In the genomic region with DNA sequence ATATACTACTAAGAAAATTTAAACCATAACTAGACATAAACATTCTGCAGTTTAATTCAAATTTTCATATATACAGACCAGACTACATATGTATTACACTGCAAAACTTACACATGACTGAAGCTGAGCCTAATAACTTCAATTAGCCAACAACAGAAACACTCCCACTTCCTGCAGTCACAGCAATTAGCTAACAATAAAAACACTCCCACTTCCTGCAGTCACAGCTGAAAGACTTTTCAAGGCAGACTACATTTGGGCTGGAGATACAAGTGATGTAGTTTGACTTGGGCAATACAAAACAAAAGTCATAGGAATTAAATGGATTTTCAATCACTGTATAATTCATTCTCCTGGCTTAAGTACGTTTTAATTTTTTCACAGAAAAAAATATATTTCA, we compare ENCODE assay signal across 8 cellular contexts. TPM values are rescaled to one million over a fixed set of nuclear protein-coding genes. Genes with fewer than 3 reads are reported as not detected.
DNase-seq lines count a peak whose midpoint lies in the region; ATAC-seq and TF ChIP-seq lines count a peak whose summit lies in the region.

No MANE protein-coding gene starts in this region.

- no TSS peak for BruUV-seq in PC-9 (replicated peaks; lab: Mats Ljungman, UMichigan)

- H3K4me1 ChIP-seq in uterus (no peaks in the 10 kb centered on the region), PC-9 (replicated peaks; ENCODE audit: insufficient read depth) (peaks cover 26% of the 10 kb centered on the region)

- H3K9me2 ChIP-seq in PC-9 (ENCODE audit: insufficient read depth): no peaks in the 10 kb centered on the region

- no peaks in the 10 kb centered on the region for H3K79me2 ChIP-seq in PC-9 (ENCODE audit: low read depth)

- intact Hi-C loops in uterus (cut with DNase I; ENCODE audit: low total_unique reads) (no loop called here), PC-9 (cut with micrococcal nuclease; ENCODE audit: unreplicated experiment) (loop anchor here (1.0 to 5.0 kb wide), 3 partner anchors 102 to 342 kb away; no protein-coding TSS in a partner anchor)

- peaks cover 28% of the 10 kb centered on the region for H3K4me1 Mint-ChIP-seq in activated naive CD4-positive, alpha-beta T cell treated with anti-CD3 and anti-CD28 coated beads, Interleukin-2, amount 10 ng/mL, durations not matched to agents 7 days and 5 days

- no peaks in the 10 kb centered on the region for H3K9me3 Mint-ChIP-seq in activated naive CD4-positive, alpha-beta T cell treated with anti-CD3 and anti-CD28 coated beads, Interleukin-2, amount 10 ng/mL, durations not matched to agents 7 days and 5 days

- H2AFZ ChIP-seq in PC-9: no peak overlapping the region

- no peaks in the 10 kb centered on the region for H3K27me3 Mint-ChIP-seq in activated naive CD4-positive, alpha-beta T cell treated with anti-CD3 and anti-CD28 coated beads, Interleukin-2, amount 10 ng/mL, durations not matched to agents 7 days and 5 days

- no peaks in the 10 kb centered on the region for H3K9me3 ChIP-seq in uterus
- no peaks in the 10 kb centered on the region for H3K9me3 ChIP-seq in PC-9 (ENCODE audit: insufficient read depth, low read depth)

- POLR2A ChIA-PET in PC-9 (lab: Charles Lee; ENCODE audit: unreplicated experiment): no interaction called here

- DNase-seq in activated naive CD4-positive, alpha-beta T cell treated with anti-CD3 and anti-CD28 coated beads, Interleukin-2, amount 10 ng/mL, durations not matched to agents 7 days and 5 days: no peak
- DNase-seq in activated naive CD4-positive, alpha-beta T cell treated with anti-CD3 and anti-CD28 coated beads, Interleukin-2, amount 50 U/mL, for 16 hours: no peak
- DNase-seq in SKM-1 (lab: John Stamatoyannopoulos, UW; ENCODE audit: unreplicated experiment) (peak; percentile 58), glomerular endothelial cell (ENCODE audit: extremely low read depth, low read depth, low spot score) (peak; percentile 68), uterus (no peak), PC-9 (no peak), SHP77 (lab: John Stamatoyannopoulos, UW) (no peak)

- H3F3A ChIP-seq in PC-9 (ENCODE audit: insufficient read depth, low read depth): peaks cover 25% of the 10 kb centered on the region; the same call in 1 of the 2 replicates

- no peaks in the 10 kb centered on the region for H4K20me1 ChIP-seq in PC-9 (ENCODE audit: insufficient read depth)

- H3K27ac Mint-ChIP-seq in activated naive CD4-positive, alpha-beta T cell treated with anti-CD3 and anti-CD28 coated beads, Interleukin-2, amount 10 ng/mL, durations not matched to agents 7 days and 5 days: peak overlapping the region; percentile 89

- H3K36me3 ChIP-seq in uterus: no peaks in the 10 kb centered on the region
- H3K36me3 ChIP-seq in PC-9 (ENCODE audit: low read depth): peaks cover 35% of the 10 kb centered on the region; the same call in 1 of the 2 replicates

- H3K27me3 ChIP-seq in uterus: no peaks in the 10 kb centered on the region
- no peaks in the 10 kb centered on the region for H3K27me3 ChIP-seq in PC-9 (ENCODE audit: insufficient read depth, low read depth)

- peak in 1 of 2 donors; percentile 55 for TF ChIP-seq POLR2A in uterus (IDR thresholded peaks at IDR 0.05)

- TF ChIP-seq CTCF in uterus (IDR thresholded peaks at IDR 0.05) (no peak), PC-9 (conservative IDR thresholded peaks at IDR 0.05) (no peak)

- no peak overlapping the region for H3K4me2 ChIP-seq in PC-9

- no peak overlapping the region for H3K4me3 Mint-ChIP-seq in activated naive CD4-positive, alpha-beta T cell treated with anti-CD3 and anti-CD28 coated beads, Interleukin-2, amount 10 ng/mL, durations not matched to agents 7 days and 5 days

- ATAC-seq in GM21526 (IDR thresholded peaks at IDR 0.05; ENCODE audit: low FRiP score, unreplicated experiment): no peak

- peaks cover 58% of the 10 kb centered on the region for H3K36me3 Mint-ChIP-seq in activated naive CD4-positive, alpha-beta T cell treated with anti-CD3 and anti-CD28 coated beads, Interleukin-2, amount 10 ng/mL, durations not matched to agents 7 days and 5 days

- CTCF ChIA-PET in activated naive CD4-positive, alpha-beta T cell treated with anti-CD3 and anti-CD28 coated beads, Interleukin-2, amount 10 ng/mL, durations not matched to agents 7 days and 5 days (lab: Charles Lee): interaction anchor here (0.7 to 4.6 kb wide), 20 partner anchors 8 to 374 kb away, joined by 3 to 35 read pairs (median 5); a partner anchor contains a TSS
- CTCF ChIA-PET in PC-9 (lab: Charles Lee): interaction anchor here (0.9 to 1.7 kb wide), 4 partner anchors 101 to 353 kb away, joined by 4 to 10 read pairs (median 6); no protein-coding TSS in a partner anchor

- H3K4me3 ChIP-seq in uterus (no peak overlapping the region), PC-9 (no peak overlapping the region)

- H3K27ac ChIP-seq in uterus: peak overlapping the region; percentile 39 to 66
- H3K27ac ChIP-seq in PC-9: no peak overlapping the region

RNA-seq across cellular contexts. Expression of a gene that starts 10.3 kb away (rescaled TPM):
- total RNA-seq in glomerular endothelial cell: 31.6 and 32.6 TPM in 2 replicates
- 10 to 100 TPM; 14.7 to 65.0 (median 46.5) TPM for total RNA-seq in uterus
- total RNA-seq in PC-9 (2021): 18.8 and 21.7 TPM in 2 replicates

Comparison
In these comparisons a context has a peak if more than half of its experiments do, and no peak if none do; other contexts are left out.
1. DNase-seq: peak in SKM-1 (single experiment) and glomerular endothelial cell (single experiment); none in activated naive CD4-positive, alpha-beta T cell treated with anti-CD3 and anti-CD28 coated beads, Interleukin-2, amount 10 ng/mL, durations not matched to agents 7 days and 5 days (single experiment), activated naive CD4-positive, alpha-beta T cell treated with anti-CD3 and anti-CD28 coated beads, Interleukin-2, amount 50 U/mL, for 16 hours (single experiment), uterus (0 of 2), PC-9 (0 of 2) and SHP77 (0 of 2).